1 cellular context compared by ENCODE assay signal in genomic region chr15:29470794-29471193, GRCh38.
TF ChIP-seq lines count a peak whose summit lies in the region.

No MANE protein-coding gene starts in this region.

TF ChIP-seq in HEK293, 187 proteins besides CTCF, POLR2A, EP300 and RAD21 (continued from another document):
- 0 out of 2 replicates have a peak, but pooled peaks have one; percentile 48 for TF ChIP-seq KLF1 (tag by site-specific recombination; IDR thresholded peaks at IDR 0.05)
- peak; percentile 88 for TF ChIP-seq GLIS1 (tag by site-specific recombination; IDR thresholded peaks at IDR 0.05)
- 0 out of 2 replicates have a peak, but pooled peaks have one; percentile 24 for TF ChIP-seq ZBTB21 (tag by site-specific recombination; IDR thresholded peaks at IDR 0.05)
